ENCODE assay signal across 9 cellular contexts in genomic region chr13:77415253-77416127, GRCh38.
DNase-seq lines count a peak whose midpoint lies in the region; ATAC-seq, FAIRE-seq and TF ChIP-seq lines count a peak whose summit lies in the region.
"Had no signal": no experiment of that assay in that cellular context is flagged by ENCODE, and none has a peak within 500 bp of the region (broad histone marks: within the 10 kb centered on the region; RNA-seq: fewer than 3 reads in every experiment).

No MANE protein-coding gene starts in this region.

- no peak for DNase-seq in GM12892 (ENCODE audit: insufficient read length)
- no peak for DNase-seq in NCI-H510A treated with DMSO at 0.1 percent for 48 hours (lab: John Stamatoyannopoulos, UW)
- DNase-seq in CD1c-positive myeloid dendritic cell (ENCODE audit: extremely low spot score), result no peak
- no peak for DNase-seq in C1 segment of cervical spinal cord (lab: John Stamatoyannopoulos, UW)
- DNase-seq in esophagus squamous epithelium (lab: John Stamatoyannopoulos, UW), result no peak
- DNase-seq: activated naive CD8-positive, alpha-beta T cell treated with anti-CD3 and anti-CD28 coated beads, Interleukin-2, amount 10 ng/mL, durations not matched to agents 7 days and 5 days had no signal

- no peaks in the 10 kb centered on the region for H3K27me3 ChIP-seq in esophagus squamous epithelium

- no peak for TF ChIP-seq CTCF in esophagus squamous epithelium (IDR thresholded peaks at IDR 0.05)

- no peaks in the 10 kb centered on the region for H3K36me3 ChIP-seq in esophagus squamous epithelium

- FAIRE-seq in GM12892 (lab: Jason Lieb, UNC), result peak; percentile 96

- H3K4me3 ChIP-seq in esophagus squamous epithelium, result no peak overlapping the region

- 71 to 89% (median 85%) methylated on average over 1 of the region's 1 CpG for WGBS in adipose tissue, 3 donors
- 80 to 83% methylated on average over 1 of the region's 1 CpG for WGBS in esophagus squamous epithelium, 2 donors

- H3K4me1 ChIP-seq in esophagus squamous epithelium, result no peaks in the 10 kb centered on the region

- peak overlapping the region; percentile 1 for H3K27ac ChIP-seq in adipose tissue (ENCODE audit: low read depth, low read length)
- peak overlapping the region in 1 of 4 donors; percentile 22 for H3K27ac ChIP-seq in esophagus squamous epithelium

- ATAC-seq in GM19455 (IDR thresholded peaks at IDR 0.05; ENCODE audit: unreplicated experiment), result peak; percentile 84
- ATAC-seq in HG03064 (IDR thresholded peaks at IDR 0.05; ENCODE audit: low read depth, unreplicated experiment), result peak; percentile 85

- intact Hi-C loops in esophagus squamous epithelium (cut with DNase I), result no loop called here

- H3K9me3 ChIP-seq in esophagus squamous epithelium, result no peaks in the 10 kb centered on the region

- TF ChIP-seq POLR2A in GM12892 (IDR thresholded peaks at IDR 0.05; ENCODE audit: low read depth, low read length) (no peak), esophagus squamous epithelium (IDR thresholded peaks at IDR 0.05) (no peak)
